Comparison of ENCODE assay signal across 19 cellular contexts in genomic region chr1:202181586-202181985, GRCh38. TPM values are rescaled to one million over a fixed set of nuclear protein-coding genes. Genes with fewer than 3 reads are reported as not detected.
DNase-seq lines count a peak whose midpoint lies in the region; ATAC-seq and TF ChIP-seq lines count a peak whose summit lies in the region.
"Had no signal": no experiment of that assay in that cellular context is flagged by ENCODE, and none has a peak within 500 bp of the region (broad histone marks: within the 10 kb centered on the region; RNA-seq: fewer than 3 reads in every experiment).

No MANE protein-coding gene starts in this region.

- H3K27ac Mint-ChIP-seq in stimulated activated naive B cell treated with anti-CD40 and anti-IgM and Interleukin-4, amounts not matched to agents 10 μg/mL and 1 μg/mL and 100 μg/mL, for 72 hours, result peak overlapping the region; percentile 0
- H3K27ac Mint-ChIP-seq: CD4-positive, alpha-beta T cell had no signal

- H3K27ac ChIP-seq in neuronal stem cell (replicated peaks; ENCODE audit: low read length) (no peak overlapping the region), vagina (no peak overlapping the region)
- H3K27ac ChIP-seq: 22Rv1, A549, C4-2B, HL-60 had no signal

- H3K4ac ChIP-seq in neuronal stem cell (ENCODE audit: low read length), result no peak overlapping the region

- H2AK5ac ChIP-seq in neuronal stem cell (ENCODE audit: low read depth, low read length), result peak overlapping the region; percentile 42

- no peak overlapping the region for H3K23ac ChIP-seq in neuronal stem cell (ENCODE audit: low read depth, low read length, poor library complexity)

- ATAC-seq in stimulated activated naive B cell treated with anti-CD40 and anti-IgM and Interleukin-4, amounts not matched to agents 10 μg/mL and 1 μg/mL and 100 μg/mL, for 72 hours (replicated peaks), result no peak
- ATAC-seq in GM21381 (IDR thresholded peaks at IDR 0.05; ENCODE audit: unreplicated experiment), result no peak
- ATAC-seq: A549 had no signal

- peaks cover 39 to 56% of the 10 kb centered on the region in 2 donors for H3K27me3 Mint-ChIP-seq in stimulated activated naive B cell treated with anti-CD40 and anti-IgM and Interleukin-4, amounts not matched to agents 10 μg/mL and 1 μg/mL and 100 μg/mL, for 72 hours
- H3K27me3 Mint-ChIP-seq: CD4-positive, alpha-beta T cell had no signal

- intact Hi-C loops in vagina (cut with DNase I), result loop anchor here (10.0 kb wide), 1 partner anchor 533 kb away; the partner anchor contains the start of gene SYT2

- TF ChIP-seq CTCF in vagina (IDR thresholded peaks at IDR 0.05), result no peak

- H2BK15ac ChIP-seq in neuronal stem cell (ENCODE audit: low read length), result peak overlapping the region; percentile 21

- H4K8ac ChIP-seq in neuronal stem cell (ENCODE audit: low read depth, low read length), result no peak overlapping the region

- H3K9ac ChIP-seq in neuronal stem cell (ENCODE audit: low read depth, low read length, poor library complexity), result no peak overlapping the region

- H4K91ac ChIP-seq in neuronal stem cell (ENCODE audit: low read depth, low read length, poor library complexity), result no peak overlapping the region

- H3K36me3 ChIP-seq in neuronal stem cell (replicated peaks in 1 of 2; ENCODE audit: control insufficient read depth in 2 of 2, insufficient read depth in 2 of 2, low read length in 2 of 2), result no peaks in the 10 kb centered on the region
- no peaks in the 10 kb centered on the region for H3K36me3 ChIP-seq in vagina

- H3K9me3 Mint-ChIP-seq in stimulated activated naive B cell treated with anti-CD40 and anti-IgM and Interleukin-4, amounts not matched to agents 10 μg/mL and 1 μg/mL and 100 μg/mL, for 72 hours, result no peaks in the 10 kb centered on the region
- H3K9me3 Mint-ChIP-seq: CD4-positive, alpha-beta T cell; H9 had no signal

- peaks cover 11 to 27% of the 10 kb centered on the region in 2 donors for H3K4me1 Mint-ChIP-seq in stimulated activated naive B cell treated with anti-CD40 and anti-IgM and Interleukin-4, amounts not matched to agents 10 μg/mL and 1 μg/mL and 100 μg/mL, for 72 hours

- H3K27me3 ChIP-seq in neuronal stem cell (ENCODE audit: control insufficient read depth in 3 of 3, insufficient read depth in 3 of 3, low read depth in 1 of 3, low read length in 3 of 3) (peaks cover 0 to 62% (median 0%) of the 10 kb centered on the region in 3 experiments), vagina (no peaks in the 10 kb centered on the region)

- H3K4me1 ChIP-seq in neuronal stem cell (ENCODE audit: control insufficient read depth in 2 of 2, insufficient read depth in 1 of 2, low read depth in 1 of 2, low read length in 2 of 2) (peaks cover 0 to 6% of the 10 kb centered on the region in 2 donors), vagina (peaks cover 5% of the 10 kb centered on the region)
- H3K4me1 ChIP-seq: Caco-2 had no signal

- H3K18ac ChIP-seq in neuronal stem cell (ENCODE audit: low read length), result peak overlapping the region; percentile 53

- H3K4me3 Mint-ChIP-seq in stimulated activated naive B cell treated with anti-CD40 and anti-IgM and Interleukin-4, amounts not matched to agents 10 μg/mL and 1 μg/mL and 100 μg/mL, for 72 hours, result no peak overlapping the region
- H3K4me3 Mint-ChIP-seq: CD4-positive, alpha-beta T cell; H9 had no signal

- no peak overlapping the region for H3K4me2 ChIP-seq in neuronal stem cell (ENCODE audit: insufficient read depth, low read length, poor library complexity, severe bottlenecking)
- H3K4me2 ChIP-seq: A549 had no signal

- H3K9me3 ChIP-seq in neuronal stem cell (replicated peaks in 1 of 2; ENCODE audit: control insufficient read depth in 2 of 2, insufficient read depth in 1 of 2, low read depth in 1 of 2, low read length in 2 of 2), result no peaks in the 10 kb centered on the region
- H3K9me3 ChIP-seq in vagina, result no peaks in the 10 kb centered on the region
- H3K9me3 ChIP-seq: A549, Caco-2 had no signal

- H2AFZ ChIP-seq in neuronal stem cell (ENCODE audit: low read length), result no peak overlapping the region

- DNase-seq in DMS 273 (lab: John Stamatoyannopoulos, UW; ENCODE audit: unreplicated experiment) (peak; percentile 44), DMS 273 treated with DMSO at 0.1 percent for 48 hours (lab: John Stamatoyannopoulos, UW) (no peak), neuronal stem cell (ENCODE audit: low spot score) (no peak), vagina (ENCODE audit: extremely low spot score in 2 of 2) (no peak)
- no peak for DNase-seq in stimulated activated naive B cell treated with anti-CD40 and anti-IgM and Interleukin-4, amounts not matched to agents 10 μg/mL and 1 μg/mL and 100 μg/mL, for 72 hours
- DNase-seq: AML-193; Caco-2; CD4-positive, alpha-beta T cell; DMS79 treated with DMSO at 0.1 percent for 48 hours; GF-D8; GOT3; H9 had no signal

- H2BK5ac ChIP-seq in neuronal stem cell (ENCODE audit: low read length), result no peak overlapping the region

- H3K36me3 Mint-ChIP-seq in stimulated activated naive B cell treated with anti-CD40 and anti-IgM and Interleukin-4, amounts not matched to agents 10 μg/mL and 1 μg/mL and 100 μg/mL, for 72 hours, result no peaks in the 10 kb centered on the region

- H3K4me3 ChIP-seq in neuronal stem cell (ENCODE audit: low read length in 2 of 2) (no peak overlapping the region), vagina (no peak overlapping the region)
- H3K4me3 ChIP-seq: A549 had no signal

- peak overlapping the region; percentile 14 for H2BK12ac ChIP-seq in neuronal stem cell (ENCODE audit: low read length)

- no peak overlapping the region for H2BK120ac ChIP-seq in neuronal stem cell (ENCODE audit: low read depth, low read length)

- no CpG with 5 or more reads among the region's 7 CpGs for WGBS in neuronal stem cell (ENCODE audit: extremely low coverage in 2 of 2, insufficient read length in 2 of 2, insufficient replicate concordance in 1 of 2), 2 donors

- H3K79me1 ChIP-seq in neuronal stem cell (ENCODE audit: low read depth, low read length), result no peaks in the 10 kb centered on the region

- TF ChIP-seq POLR2A in vagina (IDR thresholded peaks at IDR 0.05), result no peak

- peak overlapping the region; percentile 9 for H3K14ac ChIP-seq in neuronal stem cell (ENCODE audit: low read length)

RNA-seq across cellular contexts. Expression of gene LGR6, which starts 12.0 kb away (rescaled TPM):
- 0.21 TPM for polyA plus RNA-seq in neuronal stem cell (2013, experiment 1 of 2)
- 0.15 TPM for polyA plus RNA-seq in neuronal stem cell (2013, experiment 2 of 2)
- total RNA-seq in vagina, result 6.6 TPM
- total RNA-seq: HT1080 had no signal
- polyA plus RNA-seq: BJ had no signal

RNA-seq across cellular contexts. Expression of gene PTPN7, which starts 21.2 kb away (rescaled TPM):
- polyA plus RNA-seq in neuronal stem cell (2013, experiment 1 of 2), result not detected
- polyA plus RNA-seq in neuronal stem cell (2013, experiment 2 of 2), result not detected
- 7.9 TPM for total RNA-seq in vagina
- total RNA-seq: Caco-2, HT1080 had no signal
- polyA plus RNA-seq: BJ had no signal

RNA-seq across cellular contexts. Expression of gene ARL8A, which starts 37.0 kb away (rescaled TPM):
- 33.4 TPM for polyA plus RNA-seq in neuronal stem cell (2013, experiment 1 of 2)
- 32.1 TPM for polyA plus RNA-seq in neuronal stem cell (2013, experiment 2 of 2)
- total RNA-seq in vagina, result 25.5 TPM

RNA-seq across cellular contexts. Expression of gene GPR37L1, which starts 58.9 kb away (rescaled TPM):
- 0.06 TPM for polyA plus RNA-seq in neuronal stem cell (2013, experiment 1 of 2)
- 0.08 TPM for polyA plus RNA-seq in neuronal stem cell (2013, experiment 2 of 2)
- total RNA-seq in vagina, result 0.25 TPM
- total RNA-seq: CD4-positive, alpha-beta T cell; HT1080 had no signal
- polyA plus RNA-seq: BJ had no signal
